In the genomic region with DNA sequence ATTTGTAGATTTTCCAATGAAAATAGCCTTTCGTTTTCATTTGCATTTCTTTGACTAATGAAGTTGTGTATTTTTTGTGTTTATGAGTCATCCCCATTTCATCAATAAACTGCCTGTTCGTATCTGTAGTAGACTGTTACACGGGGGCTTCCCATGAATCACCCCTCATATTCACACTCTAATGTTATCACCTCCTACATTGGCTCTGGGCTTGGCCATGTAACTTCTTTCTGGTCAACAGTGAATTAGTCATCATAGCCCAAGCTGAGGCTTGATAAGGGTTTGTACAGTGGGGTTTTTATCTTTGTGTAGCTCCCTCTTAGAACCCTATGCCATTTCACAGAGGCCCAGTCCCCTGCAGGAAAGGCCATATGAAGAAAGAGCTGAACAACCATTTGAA, we compare ENCODE assay signal across 16 cellular contexts.
DNase-seq lines count a peak whose midpoint lies in the region; ATAC-seq, FAIRE-seq and TF ChIP-seq lines count a peak whose summit lies in the region.
"Had no signal": no experiment of that assay in that cellular context is flagged by ENCODE, and none has a peak within 500 bp of the region (broad histone marks: within the 10 kb centered on the region; RNA-seq: fewer than 3 reads in every experiment).

No MANE protein-coding gene starts in this region.

- no peaks in the 10 kb centered on the region for H4K20me1 ChIP-seq in keratinocyte (ENCODE audit: control insufficient read depth, extremely low read depth, insufficient read depth, low read length)

- H3K79me2 ChIP-seq in keratinocyte (ENCODE audit: control insufficient read depth, insufficient read depth, low read length) = no peaks in the 10 kb centered on the region

- peak; percentile 49 for ATAC-seq in HG03354 (IDR thresholded peaks at IDR 0.05; ENCODE audit: poor library complexity, severe bottlenecking, unreplicated experiment)
- ATAC-seq in HG03139 (IDR thresholded peaks at IDR 0.05; ENCODE audit: unreplicated experiment) = no peak
- ATAC-seq: pancreas had no signal

- H3K4me1 ChIP-seq in keratinocyte (ENCODE audit: control insufficient read depth, extremely low read depth, insufficient read depth, low read length) = no peaks in the 10 kb centered on the region
- H3K4me1 ChIP-seq: pancreas had no signal

- no peaks in the 10 kb centered on the region for H3K9me3 ChIP-seq in keratinocyte (ENCODE audit: control insufficient read depth, low read depth, low read length)
- H3K9me3 ChIP-seq: pancreas had no signal

- no peaks in the 10 kb centered on the region for H3K9me1 ChIP-seq in keratinocyte (ENCODE audit: control insufficient read depth, extremely low read depth, insufficient read depth, low read length)

- H3K36me3 ChIP-seq in keratinocyte (ENCODE audit: control insufficient read depth in 2 of 2, extremely low read depth in 1 of 2, insufficient read depth in 2 of 2, low read length in 2 of 2) = no peaks in the 10 kb centered on the region
- H3K36me3 ChIP-seq: pancreas had no signal

- no peak for TF ChIP-seq CTCF in keratinocyte (optimal IDR thresholded peaks at IDR 0.05 in 1 of 3, IDR thresholded peaks at IDR 0.05 in 1 of 3, conservative IDR thresholded peaks at IDR 0.05 in 1 of 3; ENCODE audit: extremely low read depth in 1 of 3, insufficient read depth in 2 of 3, low read length in 3 of 3)

- no peak overlapping the region for H3K9ac ChIP-seq in keratinocyte (ENCODE audit: control insufficient read depth, extremely low read depth, insufficient read depth, low read length)

- H3K4me3 ChIP-seq in keratinocyte (ENCODE audit: control insufficient read depth in 2 of 3, extremely low read depth in 1 of 3, insufficient read depth in 2 of 3, low read depth in 1 of 3, low read length in 3 of 3) = no peak overlapping the region
- H3K4me3 ChIP-seq: pancreas had no signal

- peak; percentile 48 for FAIRE-seq in keratinocyte (lab: Jason Lieb, UNC)
- FAIRE-seq: pancreas had no signal

- no peak overlapping the region for H3K27ac ChIP-seq in keratinocyte (ENCODE audit: control insufficient read depth, insufficient read depth, low read length)
- H3K27ac ChIP-seq: pancreas had no signal

- peak; percentile 26 for DNase-seq in COLO829 (ENCODE audit: low spot score)
- peak; percentile 31 for DNase-seq in astrocyte of the hippocampus (ENCODE audit: low read depth, low spot score)
- peak; percentile 9 for DNase-seq in keratinocyte (ENCODE audit: low read depth, low spot score)
- no peak for DNase-seq in activated CD8-positive, alpha-beta memory T cell treated with anti-CD3 and anti-CD28 coated beads for 24 hours
- no peak for DNase-seq in SHP77 (lab: John Stamatoyannopoulos, UW)
- DNase-seq in cerebellar cortex (ENCODE audit: low spot score) = no peak
- DNase-seq: activated CD4-positive, alpha-beta T cell treated with anti-CD3 and anti-CD28 coated beads, Interleukin-2, amount 10 ng/mL, durations not matched to agents 7 days and 5 days; endodermal cell; glutamatergic neuron; islet precursor cell; NCI-H2029; NCI-H82; pancreas; Right ventricle myocardium superior had no signal

- H3K27me3 ChIP-seq in keratinocyte (ENCODE audit: control insufficient read depth, extremely low read depth, insufficient read depth, low read length) = no peaks in the 10 kb centered on the region
- H3K27me3 ChIP-seq: pancreas had no signal

- dilution Hi-C loops in keratinocyte (cut with MboI; ENCODE audit: extremely low pct_ligation_motif_present, low sequenced_read_pairs) = no loop called here

- no peak overlapping the region for H3K4me2 ChIP-seq in keratinocyte (ENCODE audit: control insufficient read depth, extremely low read depth, insufficient read depth, low read depth, low read length)

- no peak overlapping the region for H2AFZ ChIP-seq in keratinocyte (ENCODE audit: control insufficient read depth, low read length)

Comparison
In these comparisons a context has a peak if more than half of its experiments do, and no peak if none do; other contexts are left out.
1. DNase-seq: peak in COLO829 (single experiment), astrocyte of the hippocampus (single experiment) and keratinocyte (single experiment); none in activated CD8-positive, alpha-beta memory T cell treated with anti-CD3 and anti-CD28 coated beads for 24 hours (single experiment), SHP77 (0 of 2) and cerebellar cortex (single experiment).